ENCODE assay signal across 1 cellular context in genomic region chr3:125935252-125935874, GRCh38.
TF ChIP-seq lines count a peak whose summit lies in the region.

No MANE protein-coding gene starts in this region.

TF ChIP-seq in HepG2, 621 proteins besides CTCF, POLR2A, EP300 and RAD21 (continued from another document and continues in another):
- 0 out of 2 replicates have a peak, but pooled peaks have one; percentile 33 for TF ChIP-seq MYPOP (CRISPR knock-in tag; IDR thresholded peaks at IDR 0.05)
- TF ChIP-seq ISL2 (CRISPR knock-in tag; IDR thresholded peaks at IDR 0.05) = peak; percentile 44; the same call in 1 of the 2 replicates
- peak; percentile 81; the same call in 1 of the 2 replicates for TF ChIP-seq TBX2 (CRISPR knock-in tag; IDR thresholded peaks at IDR 0.05; ENCODE audit: borderline replicate concordance)
- TF ChIP-seq ARNT2 (CRISPR knock-in tag; IDR thresholded peaks at IDR 0.05; ENCODE audit: low read depth) = 0 out of 2 replicates have a peak, but pooled peaks have one; percentile 35
- peak; percentile 60; the same call in 1 of the 2 replicates for TF ChIP-seq IRF2 (CRISPR knock-in tag; IDR thresholded peaks at IDR 0.05)
- TF ChIP-seq ATF4 (CRISPR knock-in tag; IDR thresholded peaks at IDR 0.05) = peak in 1 of 2 experiments; percentile 71; a peak in 1 of 4 replicates
- TF ChIP-seq KLF16 (CRISPR knock-in tag; IDR thresholded peaks at IDR 0.05) = 0 out of 4 replicates have a peak, but pooled peaks of 1 of the 2 experiments have one; percentile 54
- peak; percentile 65 for TF ChIP-seq TEAD3 (CRISPR knock-in tag; optimal IDR thresholded peaks at IDR 0.05; ENCODE audit: borderline replicate concordance)
- peak; percentile 76 for TF ChIP-seq FOSL2 (CRISPR knock-in tag; IDR thresholded peaks at IDR 0.05)
- TF ChIP-seq MAX (IDR thresholded peaks at IDR 0.05) = 0 out of 2 replicates have a peak, but pooled peaks have one; percentile 24
- peak; percentile 48; the same call in 1 of the 2 replicates for TF ChIP-seq FOXP1 (IDR thresholded peaks at IDR 0.05)
- TF ChIP-seq FOXP1 (CRISPR knock-in tag; IDR thresholded peaks at IDR 0.05) = peak; percentile 80
- TF ChIP-seq, protein P1, sequence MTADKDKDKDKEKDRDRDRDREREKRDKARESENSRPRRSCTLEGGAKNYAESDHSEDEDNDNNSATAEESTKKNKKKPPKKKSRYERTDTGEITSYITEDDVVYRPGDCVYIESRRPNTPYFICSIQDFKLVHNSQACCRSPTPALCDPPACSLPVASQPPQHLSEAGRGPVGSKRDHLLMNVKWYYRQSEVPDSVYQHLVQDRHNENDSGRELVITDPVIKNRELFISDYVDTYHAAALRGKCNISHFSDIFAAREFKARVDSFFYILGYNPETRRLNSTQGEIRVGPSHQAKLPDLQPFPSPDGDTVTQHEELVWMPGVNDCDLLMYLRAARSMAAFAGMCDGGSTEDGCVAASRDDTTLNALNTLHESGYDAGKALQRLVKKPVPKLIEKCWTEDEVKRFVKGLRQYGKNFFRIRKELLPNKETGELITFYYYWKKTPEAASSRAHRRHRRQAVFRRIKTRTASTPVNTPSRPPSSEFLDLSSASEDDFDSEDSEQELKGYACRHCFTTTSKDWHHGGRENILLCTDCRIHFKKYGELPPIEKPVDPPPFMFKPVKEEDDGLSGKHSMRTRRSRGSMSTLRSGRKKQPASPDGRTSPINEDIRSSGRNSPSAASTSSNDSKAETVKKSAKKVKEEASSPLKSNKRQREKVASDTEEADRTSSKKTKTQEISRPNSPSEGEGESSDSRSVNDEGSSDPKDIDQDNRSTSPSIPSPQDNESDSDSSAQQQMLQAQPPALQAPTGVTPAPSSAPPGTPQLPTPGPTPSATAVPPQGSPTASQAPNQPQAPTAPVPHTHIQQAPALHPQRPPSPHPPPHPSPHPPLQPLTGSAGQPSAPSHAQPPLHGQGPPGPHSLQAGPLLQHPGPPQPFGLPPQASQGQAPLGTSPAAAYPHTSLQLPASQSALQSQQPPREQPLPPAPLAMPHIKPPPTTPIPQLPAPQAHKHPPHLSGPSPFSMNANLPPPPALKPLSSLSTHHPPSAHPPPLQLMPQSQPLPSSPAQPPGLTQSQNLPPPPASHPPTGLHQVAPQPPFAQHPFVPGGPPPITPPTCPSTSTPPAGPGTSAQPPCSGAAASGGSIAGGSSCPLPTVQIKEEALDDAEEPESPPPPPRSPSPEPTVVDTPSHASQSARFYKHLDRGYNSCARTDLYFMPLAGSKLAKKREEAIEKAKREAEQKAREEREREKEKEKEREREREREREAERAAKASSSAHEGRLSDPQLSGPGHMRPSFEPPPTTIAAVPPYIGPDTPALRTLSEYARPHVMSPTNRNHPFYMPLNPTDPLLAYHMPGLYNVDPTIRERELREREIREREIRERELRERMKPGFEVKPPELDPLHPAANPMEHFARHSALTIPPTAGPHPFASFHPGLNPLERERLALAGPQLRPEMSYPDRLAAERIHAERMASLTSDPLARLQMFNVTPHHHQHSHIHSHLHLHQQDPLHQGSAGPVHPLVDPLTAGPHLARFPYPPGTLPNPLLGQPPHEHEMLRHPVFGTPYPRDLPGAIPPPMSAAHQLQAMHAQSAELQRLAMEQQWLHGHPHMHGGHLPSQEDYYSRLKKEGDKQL (CRISPR knock-in tag; IDR thresholded peaks at IDR 0.05; ENCODE audit: low read depth) = peak; percentile 53; the same call in 1 of the 2 replicates
- TF ChIP-seq THAP11 (CRISPR knock-in tag; IDR thresholded peaks at IDR 0.05) = 0 out of 2 replicates have a peak, but pooled peaks have one; percentile 32
- 0 out of 2 replicates have a peak, but pooled peaks have one; percentile 25 for TF ChIP-seq GFI1 (CRISPR knock-in tag; IDR thresholded peaks at IDR 0.05; ENCODE audit: borderline replicate concordance)
- peak; percentile 47; the same call in 1 of the 2 replicates for TF ChIP-seq HHEX (CRISPR knock-in tag; IDR thresholded peaks at IDR 0.05)
- peak; percentile 71 for TF ChIP-seq SAP130 (CRISPR knock-in tag; IDR thresholded peaks at IDR 0.05; ENCODE audit: low read depth)
- TF ChIP-seq HDAC1 (CRISPR knock-in tag; IDR thresholded peaks at IDR 0.05) = peak; percentile 71; the same call in 1 of the 2 replicates
- 0 out of 2 replicates have a peak, but pooled peaks have one; percentile 40 for TF ChIP-seq HMG20B (CRISPR knock-in tag; conservative IDR thresholded peaks at IDR 0.05)
- TF ChIP-seq HMG20A (CRISPR knock-in tag; IDR thresholded peaks at IDR 0.05; ENCODE audit: borderline replicate concordance) = peak; percentile 73; the same call in 1 of the 2 replicates
- TF ChIP-seq CEBPG (CRISPR knock-in tag; IDR thresholded peaks at IDR 0.05) = peak; percentile 94
- TF ChIP-seq STAT6 (CRISPR knock-in tag; IDR thresholded peaks at IDR 0.05; ENCODE audit: borderline replicate concordance) = 0 out of 2 replicates have a peak, but pooled peaks have one; percentile 36
- TF ChIP-seq, protein P2, sequence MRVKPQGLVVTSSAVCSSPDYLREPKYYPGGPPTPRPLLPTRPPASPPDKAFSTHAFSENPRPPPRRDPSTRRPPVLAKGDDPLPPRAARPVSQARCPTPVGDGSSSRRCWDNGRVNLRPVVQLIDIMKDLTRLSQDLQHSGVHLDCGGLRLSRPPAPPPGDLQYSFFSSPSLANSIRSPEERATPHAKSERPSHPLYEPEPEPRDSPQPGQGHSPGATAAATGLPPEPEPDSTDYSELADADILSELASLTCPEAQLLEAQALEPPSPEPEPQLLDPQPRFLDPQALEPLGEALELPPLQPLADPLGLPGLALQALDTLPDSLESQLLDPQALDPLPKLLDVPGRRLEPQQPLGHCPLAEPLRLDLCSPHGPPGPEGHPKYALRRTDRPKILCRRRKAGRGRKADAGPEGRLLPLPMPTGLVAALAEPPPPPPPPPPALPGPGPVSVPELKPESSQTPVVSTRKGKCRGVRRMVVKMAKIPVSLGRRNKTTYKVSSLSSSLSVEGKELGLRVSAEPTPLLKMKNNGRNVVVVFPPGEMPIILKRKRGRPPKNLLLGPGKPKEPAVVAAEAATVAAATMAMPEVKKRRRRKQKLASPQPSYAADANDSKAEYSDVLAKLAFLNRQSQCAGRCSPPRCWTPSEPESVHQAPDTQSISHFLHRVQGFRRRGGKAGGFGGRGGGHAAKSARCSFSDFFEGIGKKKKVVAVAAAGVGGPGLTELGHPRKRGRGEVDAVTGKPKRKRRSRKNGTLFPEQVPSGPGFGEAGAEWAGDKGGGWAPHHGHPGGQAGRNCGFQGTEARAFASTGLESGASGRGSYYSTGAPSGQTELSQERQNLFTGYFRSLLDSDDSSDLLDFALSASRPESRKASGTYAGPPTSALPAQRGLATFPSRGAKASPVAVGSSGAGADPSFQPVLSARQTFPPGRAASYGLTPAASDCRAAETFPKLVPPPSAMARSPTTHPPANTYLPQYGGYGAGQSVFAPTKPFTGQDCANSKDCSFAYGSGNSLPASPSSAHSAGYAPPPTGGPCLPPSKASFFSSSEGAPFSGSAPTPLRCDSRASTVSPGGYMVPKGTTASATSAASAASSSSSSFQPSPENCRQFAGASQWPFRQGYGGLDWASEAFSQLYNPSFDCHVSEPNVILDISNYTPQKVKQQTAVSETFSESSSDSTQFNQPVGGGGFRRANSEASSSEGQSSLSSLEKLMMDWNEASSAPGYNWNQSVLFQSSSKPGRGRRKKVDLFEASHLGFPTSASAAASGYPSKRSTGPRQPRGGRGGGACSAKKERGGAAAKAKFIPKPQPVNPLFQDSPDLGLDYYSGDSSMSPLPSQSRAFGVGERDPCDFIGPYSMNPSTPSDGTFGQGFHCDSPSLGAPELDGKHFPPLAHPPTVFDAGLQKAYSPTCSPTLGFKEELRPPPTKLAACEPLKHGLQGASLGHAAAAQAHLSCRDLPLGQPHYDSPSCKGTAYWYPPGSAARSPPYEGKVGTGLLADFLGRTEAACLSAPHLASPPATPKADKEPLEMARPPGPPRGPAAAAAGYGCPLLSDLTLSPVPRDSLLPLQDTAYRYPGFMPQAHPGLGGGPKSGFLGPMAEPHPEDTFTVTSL (CRISPR knock-in tag; IDR thresholded peaks at IDR 0.05; ENCODE audit: borderline replicate concordance) = peak; percentile 71; the same call in 1 of the 2 replicates
- TF ChIP-seq FOXP4 (CRISPR knock-in tag; IDR thresholded peaks at IDR 0.05) = peak; percentile 72; the same call in 1 of the 2 replicates
- TF ChIP-seq, protein P3, sequence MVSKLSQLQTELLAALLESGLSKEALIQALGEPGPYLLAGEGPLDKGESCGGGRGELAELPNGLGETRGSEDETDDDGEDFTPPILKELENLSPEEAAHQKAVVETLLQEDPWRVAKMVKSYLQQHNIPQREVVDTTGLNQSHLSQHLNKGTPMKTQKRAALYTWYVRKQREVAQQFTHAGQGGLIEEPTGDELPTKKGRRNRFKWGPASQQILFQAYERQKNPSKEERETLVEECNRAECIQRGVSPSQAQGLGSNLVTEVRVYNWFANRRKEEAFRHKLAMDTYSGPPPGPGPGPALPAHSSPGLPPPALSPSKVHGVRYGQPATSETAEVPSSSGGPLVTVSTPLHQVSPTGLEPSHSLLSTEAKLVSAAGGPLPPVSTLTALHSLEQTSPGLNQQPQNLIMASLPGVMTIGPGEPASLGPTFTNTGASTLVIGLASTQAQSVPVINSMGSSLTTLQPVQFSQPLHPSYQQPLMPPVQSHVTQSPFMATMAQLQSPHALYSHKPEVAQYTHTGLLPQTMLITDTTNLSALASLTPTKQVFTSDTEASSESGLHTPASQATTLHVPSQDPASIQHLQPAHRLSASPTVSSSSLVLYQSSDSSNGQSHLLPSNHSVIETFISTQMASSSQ (IDR thresholded peaks at IDR 0.05; ENCODE audit: low read depth) = 0 out of 2 replicates have a peak, but pooled peaks have one; percentile 20
- TF ChIP-seq, protein P3 (CRISPR knock-in tag; IDR thresholded peaks at IDR 0.05; ENCODE audit: borderline replicate concordance) = peak; percentile 46; the same call in 1 of the 2 replicates
